Comparison of ENCODE assay signal across 9 cellular contexts in the genomic region with DNA sequence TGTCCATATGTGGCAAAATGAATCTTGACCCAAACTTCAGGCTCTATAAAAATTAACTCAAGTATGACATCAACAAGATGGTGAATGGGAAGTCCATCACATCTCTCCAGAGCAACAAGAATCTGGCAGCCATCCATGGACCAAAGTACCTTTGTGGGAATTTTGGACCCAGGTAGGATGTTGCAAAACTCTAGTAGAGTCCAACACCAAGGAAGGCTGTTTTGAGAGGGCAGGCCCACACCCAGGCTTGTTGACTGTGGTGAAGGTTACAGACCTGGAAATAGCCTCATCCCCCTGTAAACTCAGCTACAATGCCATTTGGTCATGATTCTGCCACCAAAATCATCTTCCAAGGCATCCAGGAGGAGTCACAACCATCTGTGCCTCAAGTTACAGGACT. TPM values are rescaled to one million over a fixed set of nuclear protein-coding genes. Genes with fewer than 3 reads are reported as not detected.
"Had no signal": no experiment of that assay in that cellular context is flagged by ENCODE, and none has a peak within 500 bp of the region (broad histone marks: within the 10 kb centered on the region; RNA-seq: fewer than 3 reads in every experiment).

No MANE protein-coding gene starts in this region.

- ATAC-seq: K562 had no signal

- H3K27ac Mint-ChIP-seq: IgD-negative memory B cell had no signal

- H3K4me1 Mint-ChIP-seq: IgD-negative memory B cell had no signal

- H3K4me3 Mint-ChIP-seq: IgD-negative memory B cell had no signal

- H3K36me3 Mint-ChIP-seq: IgD-negative memory B cell had no signal

- FAIRE-seq: HTR-8/SVneo, K562 had no signal

- H3K27ac ChIP-seq: HL-60 had no signal

- H3K4me3 ChIP-seq: K562 had no signal

- DNase-seq: IMR-90, KBM-7, KG1 had no signal

RNA-seq across cellular contexts. Expression of gene DGAT2L6, which starts 12.9 kb away (rescaled TPM):
- total RNA-seq: HT-29, HT1080, IMR-90, K562 had no signal
- polyA plus RNA-seq: IgD-negative memory B cell, IMR-90, K562 had no signal

RNA-seq across cellular contexts. Expression of gene AWAT1, which starts 44.2 kb away (rescaled TPM):
- total RNA-seq: HT-29, HT1080, IMR-90, K562 had no signal
- polyA plus RNA-seq: IgD-negative memory B cell, IMR-90, K562 had no signal
